8 cellular contexts compared by ENCODE assay signal in the genomic region with DNA sequence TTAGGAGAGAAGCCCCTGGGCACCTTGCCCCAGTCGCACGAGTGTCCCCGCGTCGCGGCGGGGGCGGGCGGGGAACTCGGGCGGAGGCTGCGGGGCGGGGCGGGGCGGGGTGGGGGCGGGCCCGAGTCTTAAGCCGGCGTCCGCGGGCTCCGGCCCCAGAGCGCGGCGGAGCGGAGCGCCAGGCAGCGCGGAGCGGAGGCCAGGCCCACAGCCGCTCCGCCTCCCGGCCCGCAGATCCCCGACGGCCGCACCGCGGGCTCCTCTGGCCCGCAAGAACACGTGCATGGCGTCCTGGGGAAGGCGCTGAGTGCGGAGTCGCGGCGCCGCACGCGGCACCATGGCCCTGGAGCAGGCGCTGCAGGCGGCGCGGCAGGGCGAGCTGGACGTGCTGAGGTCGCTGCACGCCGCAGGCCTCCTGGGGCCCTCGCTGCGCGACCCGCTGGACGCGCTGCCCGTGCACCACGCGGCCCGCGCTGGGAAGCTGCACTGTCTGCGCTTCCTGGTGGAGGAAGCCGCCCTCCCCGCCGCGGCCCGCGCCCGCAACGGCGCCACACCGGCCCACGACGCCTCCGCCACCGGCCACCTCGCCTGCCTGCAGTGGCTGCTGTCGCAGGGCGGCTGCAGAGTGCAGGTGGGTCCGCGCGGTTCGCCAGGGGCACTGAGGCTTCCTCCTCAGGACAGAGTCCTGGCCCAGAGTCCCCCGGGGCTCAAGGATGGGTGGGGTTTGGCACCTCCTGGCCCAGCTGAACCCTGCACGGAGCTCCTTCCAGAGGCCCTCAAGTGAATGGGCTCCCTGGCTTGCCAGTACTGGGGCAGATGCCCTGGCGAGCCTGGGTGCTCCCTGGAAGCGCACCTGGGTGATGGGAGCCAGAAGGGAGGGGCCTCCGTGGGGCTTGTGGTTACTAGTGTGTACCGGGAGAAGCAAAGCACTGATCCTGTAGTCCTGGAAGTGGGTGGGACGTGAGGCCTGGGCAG. TPM values are rescaled to one million over a fixed set of nuclear protein-coding genes. Genes with fewer than 3 reads are reported as not detected.
DNase-seq lines count a peak whose midpoint lies in the region; ATAC-seq and TF ChIP-seq lines count a peak whose summit lies in the region.

Gene ESPN (plus strand): TSS at position 158 of the 975 bp plus-strand sequence. CDS start 180 bp downstream, at position 338.

- H3K27ac Mint-ChIP-seq in activated CD8-positive, alpha-beta T cell treated with anti-CD3 and anti-CD28 coated beads, Interleukin-2, amount 10 ng/mL, durations not matched to agents 7 days and 5 days = no peak within 1 kb of the TSS
- H3K27ac Mint-ChIP-seq in type B pancreatic cell = no peak within 1 kb of the TSS

- peaks cover 0 to 38% (median 16%) of the 10 kb centered on the region in 4 donors for H3K4me1 ChIP-seq in tibial nerve

- WGBS in tibial nerve, 2 donors = 29 to 38% methylated on average over 11 of the region's 99 CpGs

- TF ChIP-seq EP300 in tibial nerve (IDR thresholded peaks at IDR 0.05) = no peak

- POLR2A ChIA-PET in activated CD8-positive, alpha-beta T cell treated with anti-CD3 and anti-CD28 coated beads, Interleukin-2, amount 10 ng/mL, durations not matched to agents 7 days and 5 days (lab: Charles Lee) = no interaction called here

- H3K4me1 Mint-ChIP-seq in activated CD8-positive, alpha-beta T cell treated with anti-CD3 and anti-CD28 coated beads, Interleukin-2, amount 10 ng/mL, durations not matched to agents 7 days and 5 days (ENCODE audit: low read depth) = peaks cover 15% of the 10 kb centered on the region
- no peaks in the 10 kb centered on the region for H3K4me1 Mint-ChIP-seq in type B pancreatic cell (ENCODE audit: unreplicated experiment)

- CTCF ChIA-PET in activated CD8-positive, alpha-beta T cell treated with anti-CD3 and anti-CD28 coated beads, Interleukin-2, amount 10 ng/mL, durations not matched to agents 7 days and 5 days (lab: Charles Lee) = interaction anchor here (0.6 to 1.7 kb wide), 3 partner anchors 13 to 77 kb away, joined by 3 to 13 read pairs (median 3); no protein-coding TSS in a partner anchor

- H3K4me3 Mint-ChIP-seq in activated CD8-positive, alpha-beta T cell treated with anti-CD3 and anti-CD28 coated beads, Interleukin-2, amount 10 ng/mL, durations not matched to agents 7 days and 5 days = peak within 1 kb of the TSS; percentile 34
- H3K4me3 Mint-ChIP-seq in type B pancreatic cell = peak within 1 kb of the TSS; percentile 20

- DNase-seq in activated T-cell treated with anti-CD3 and anti-CD28 coated beads, Interleukin-2, amount 50 U/mL, for 1 hour = peak; percentile 43
- DNase-seq in activated T-cell treated with anti-CD3 and anti-CD28 coated beads for 4 hours (no peak), left kidney (ENCODE audit: low read depth, low spot score) (peak; percentile 61), type B pancreatic cell (ENCODE audit: extremely low spot score, unreplicated experiment) (no peak), tibial nerve (ENCODE audit: low spot score in 2 of 2) (no peak)
- DNase-seq in activated CD8-positive, alpha-beta T cell treated with anti-CD3 and anti-CD28 coated beads, Interleukin-2, amount 10 ng/mL, durations not matched to agents 7 days and 5 days = no peak
- no peak for DNase-seq in activated effector memory CD4-positive, alpha-beta T cell treated with Interleukin-2 at 50 U/mL for 16 hours

- peak; percentile 47 for ATAC-seq in activated CD8-positive, alpha-beta T cell treated with anti-CD3 and anti-CD28 coated beads, Interleukin-2, amount 10 ng/mL, durations not matched to agents 7 days and 5 days
- no peak for ATAC-seq in HG03442 (IDR thresholded peaks at IDR 0.05; ENCODE audit: unreplicated experiment)

- H3K36me3 Mint-ChIP-seq in activated CD8-positive, alpha-beta T cell treated with anti-CD3 and anti-CD28 coated beads, Interleukin-2, amount 10 ng/mL, durations not matched to agents 7 days and 5 days (ENCODE audit: low read depth) = no peaks in the 10 kb centered on the region
- no peaks in the 10 kb centered on the region for H3K36me3 Mint-ChIP-seq in type B pancreatic cell

- no peaks in the 10 kb centered on the region for H3K9me3 ChIP-seq in tibial nerve

- no peaks in the 10 kb centered on the region for H3K9me3 Mint-ChIP-seq in activated CD8-positive, alpha-beta T cell treated with anti-CD3 and anti-CD28 coated beads, Interleukin-2, amount 10 ng/mL, durations not matched to agents 7 days and 5 days (ENCODE audit: insufficient read depth)
- no peaks in the 10 kb centered on the region for H3K9me3 Mint-ChIP-seq in type B pancreatic cell

- peak within 1 kb of the TSS in 1 of 4 donors; percentile 13 for H3K4me3 ChIP-seq in tibial nerve

- no peak for TF ChIP-seq CTCF in type B pancreatic cell (conservative IDR thresholded peaks at IDR 0.05)
- TF ChIP-seq CTCF in tibial nerve (IDR thresholded peaks at IDR 0.05) = no peak

- peaks cover 42% of the 10 kb centered on the region for H3K27me3 Mint-ChIP-seq in activated CD8-positive, alpha-beta T cell treated with anti-CD3 and anti-CD28 coated beads, Interleukin-2, amount 10 ng/mL, durations not matched to agents 7 days and 5 days (ENCODE audit: low read depth)
- peaks cover 72% of the 10 kb centered on the region for H3K27me3 Mint-ChIP-seq in type B pancreatic cell

- peaks cover 0 to 96% of the 10 kb centered on the region in 2 donors for H3K27me3 ChIP-seq in tibial nerve

- no peak within 1 kb of the TSS for H3K27ac ChIP-seq in tibial nerve

- no peaks in the 10 kb centered on the region for H3K36me3 ChIP-seq in tibial nerve

- TF ChIP-seq POLR2A in tibial nerve (IDR thresholded peaks at IDR 0.05) = no peak

RNA-seq across cellular contexts. Expression of gene ESPN, which starts in this region (rescaled TPM):
- total RNA-seq in activated CD8-positive, alpha-beta T cell treated with anti-CD3 and anti-CD28 coated beads, Interleukin-2, amount 10 ng/mL, durations not matched to agents 7 days and 5 days = 1 to 10 TPM in 1 of 2 experiments, under 1 TPM in 1; 0.61 to 1.0 TPM
- total RNA-seq in type B pancreatic cell (ENCODE audit: low replicate concordance) (13.8 and 15.6 TPM in 2 replicates), tibial nerve (1 to 10 TPM in 3 of 4 donors, under 1 TPM in 1; 0.60 to 6.1 (median 1.7) TPM)

Comparison
In these comparisons a context has a peak if more than half of its experiments do, and no peak if none do; other contexts are left out.
1. DNase-seq: peak in activated T-cell treated with anti-CD3 and anti-CD28 coated beads, Interleukin-2, amount 50 U/mL, for 1 hour (single experiment) and left kidney (single experiment); none in activated T-cell treated with anti-CD3 and anti-CD28 coated beads for 4 hours (single experiment), activated CD8-positive, alpha-beta T cell treated with anti-CD3 and anti-CD28 coated beads, Interleukin-2, amount 10 ng/mL, durations not matched to agents 7 days and 5 days (single experiment), type B pancreatic cell (single experiment), activated effector memory CD4-positive, alpha-beta T cell treated with Interleukin-2 at 50 U/mL for 16 hours (single experiment) and tibial nerve (0 of 2).